13 cellular contexts compared by ENCODE assay signal in the genomic region with DNA sequence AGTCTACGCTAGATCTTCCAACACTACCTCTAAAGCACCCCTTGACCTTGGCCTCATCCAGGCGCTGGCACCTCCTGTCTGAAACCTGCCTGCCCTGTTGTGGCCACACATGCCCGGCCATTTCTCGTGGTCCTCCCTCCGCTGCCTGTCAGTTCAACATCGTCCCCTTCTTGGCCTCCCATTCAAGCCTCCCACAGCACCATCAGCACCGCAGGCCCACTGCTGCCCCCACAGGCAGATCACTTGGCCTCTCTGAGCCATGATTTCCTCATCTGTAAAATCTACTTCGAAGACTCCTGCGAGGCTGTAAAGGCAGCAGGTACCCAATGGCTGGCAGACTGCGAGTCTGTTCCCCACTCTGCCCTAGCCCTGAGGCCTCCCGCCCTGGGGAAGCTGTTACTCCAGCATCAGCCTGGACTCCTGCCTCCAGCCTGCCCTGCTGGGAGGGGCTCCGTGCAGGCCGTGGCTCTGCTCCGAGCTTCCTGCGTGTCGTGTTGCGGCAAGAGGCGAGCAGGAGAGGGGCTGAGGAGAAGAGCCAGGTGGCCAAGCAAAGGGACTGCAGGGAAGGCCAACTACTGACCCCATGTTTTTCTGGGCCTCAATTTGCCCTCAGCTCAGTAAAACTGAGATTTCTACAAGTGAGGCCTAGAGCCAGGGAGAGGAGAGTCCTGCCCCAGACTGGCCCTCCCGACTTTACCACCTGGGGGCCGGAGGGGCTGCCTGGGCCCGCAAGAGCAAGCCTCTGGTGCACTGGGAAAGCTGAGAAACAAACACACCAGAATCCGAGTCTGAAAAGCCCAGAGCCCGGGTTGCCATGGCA.
DNase-seq lines count a peak whose midpoint lies in the region; ATAC-seq and TF ChIP-seq lines count a peak whose summit lies in the region.
"Had no signal": no experiment of that assay in that cellular context is flagged by ENCODE, and none has a peak within 500 bp of the region (broad histone marks: within the 10 kb centered on the region; RNA-seq: fewer than 3 reads in every experiment).

No MANE protein-coding gene starts in this region.

- H3K9me3 Mint-ChIP-seq in H9, result no peaks in the 10 kb centered on the region
- H3K9me3 Mint-ChIP-seq: activated T-helper 1 cell treated with anti-CD3 and anti-CD28 coated beads, Interleukin-12 subunit alpha, Interleukin-12 subunit beta, Interleukin-2, Interleukin-4 antibody, amounts not matched to agents 30 ng/mL and 10 ng/mL and 1 ng/mL, durations not matched to agents 14 hours and 24 hours and 36 hours had no signal

- no peak overlapping the region for H3K9ac ChIP-seq in H9 (ENCODE audit: extremely low read depth, insufficient read length, low read length)

- H3K27me3 ChIP-seq in H9 (ENCODE audit: insufficient read depth, low read length), result no peaks in the 10 kb centered on the region
- H3K27me3 ChIP-seq: cardiac muscle cell, tibial artery had no signal

- H2BK12ac ChIP-seq in H9 (ENCODE audit: insufficient read length, low read depth, low read length), result no peak overlapping the region

- no peak overlapping the region for H3K23ac ChIP-seq in H9 (ENCODE audit: insufficient read length, low read depth, low read length)

- ATAC-seq in esophagus mucosa, result no peak

- H4K8ac ChIP-seq in H9 (replicated peaks; ENCODE audit: insufficient read length, low read depth, low read length), result no peak overlapping the region

- no peak overlapping the region for H2AK5ac ChIP-seq in H9 (ENCODE audit: insufficient read length, low read length)

- H3K4me1 Mint-ChIP-seq in H9, result peaks cover 34 to 47% of the 10 kb centered on the region in 2 experiments

- in situ Hi-C loops in astrocyte of the cerebellum (cut with HindIII; ENCODE audit: low sequenced_read_pairs), result no loop called here

- H3K4me3 Mint-ChIP-seq in H9, result no peak overlapping the region
- H3K4me3 Mint-ChIP-seq: activated T-helper 1 cell treated with anti-CD3 and anti-CD28 coated beads, Interleukin-12 subunit alpha, Interleukin-12 subunit beta, Interleukin-2, Interleukin-4 antibody, amounts not matched to agents 30 ng/mL and 10 ng/mL and 1 ng/mL, durations not matched to agents 14 hours and 24 hours and 36 hours had no signal

- no peak overlapping the region for H3K4me2 ChIP-seq in H9 (ENCODE audit: insufficient read depth, insufficient read length, low read length)

- no peak overlapping the region for H4K91ac ChIP-seq in H9 (ENCODE audit: insufficient read length, low read depth, low read length)

- no peak overlapping the region for H2AFZ ChIP-seq in H9 (ENCODE audit: low read length)

- peaks cover 0 to 3% (median 0%) of the 10 kb centered on the region in 3 experiments; a peak in 1 of 7 replicates for H3K36me3 Mint-ChIP-seq in H9 (ENCODE audit: insufficient read depth in 1 of 3, low read depth in 3 of 3)

- no peak overlapping the region for H3K27ac ChIP-seq in H9 (ENCODE audit: insufficient read length, low read depth, low read length)
- H3K27ac ChIP-seq: cardiac muscle cell, tibial artery had no signal

- no CpG with 5 or more reads among the region's 23 CpGs for WGBS in H9 (ENCODE audit: extremely low coverage, insufficient read length, low lambda C conversion rate)

- no peak overlapping the region for H3K14ac ChIP-seq in H9 (ENCODE audit: insufficient read depth, low read length)

- no peak overlapping the region for H3K4me3 ChIP-seq in astrocyte of the cerebellum (ENCODE audit: low read depth, low read length)
- H3K4me3 ChIP-seq: cardiac muscle cell, tibial artery had no signal

- no peak overlapping the region for H2BK15ac ChIP-seq in H9 (ENCODE audit: low read depth, low read length)

- no peaks in the 10 kb centered on the region for H4K20me1 ChIP-seq in H9 (ENCODE audit: control insufficient read depth, insufficient read depth, insufficient read length)

- H3K4ac ChIP-seq in H9 (ENCODE audit: low read depth, low read length), result no peak overlapping the region

- H3T11ph ChIP-seq in H9 (ENCODE audit: low read length), result no peak overlapping the region

- peaks cover 1% of the 10 kb centered on the region; the same call in 1 of the 2 replicates for H3K27me3 Mint-ChIP-seq in H9 (ENCODE audit: low read depth)

- peak; percentile 30; the same call in 1 of the 3 replicates for TF ChIP-seq CTCF in H9 (conservative IDR thresholded peaks at IDR 0.05)
- TF ChIP-seq CTCF in astrocyte of the cerebellum (IDR thresholded peaks at IDR 0.05; ENCODE audit: low read depth, low read length, missing control alignments), result peak; percentile 13

- H2BK5ac ChIP-seq in H9 (ENCODE audit: insufficient read length, low read length), result no peak overlapping the region

- peak overlapping the region in 2 of 3 experiments; percentile 42 to 57; a peak in 3 of 7 replicates for H3K27ac Mint-ChIP-seq in H9
- H3K27ac Mint-ChIP-seq: activated T-helper 1 cell treated with anti-CD3 and anti-CD28 coated beads, Interleukin-12 subunit alpha, Interleukin-12 subunit beta, Interleukin-2, Interleukin-4 antibody, amounts not matched to agents 30 ng/mL and 10 ng/mL and 1 ng/mL, durations not matched to agents 14 hours and 24 hours and 36 hours had no signal

- DNase-seq in H9, result peak; percentile 62
- no peak for DNase-seq in astrocyte of the cerebellum (ENCODE audit: low read depth)
- DNase-seq in inferior parietal cortex (ENCODE audit: extremely low spot score), result peak; percentile 65
- DNase-seq in superior temporal gyrus (ENCODE audit: extremely low spot score), result peak; percentile 75
- no peak for DNase-seq in stimulated activated CD4-positive, alpha-beta T cell treated with anti-CD3 and anti-CD28 coated beads, Interleukin-2, amount 100 ng/mL, for 48 hours
- DNase-seq in activated CD4-positive, alpha-beta T cell treated with anti-CD3 and anti-CD28 coated beads, Interleukin-2, amount 50 U/mL, for 1 hour, result no peak
- DNase-seq: activated CD4-positive, CD25-positive, alpha-beta regulatory T cell; DMS53; SIG-M5 had no signal

- no peak overlapping the region for H3K56ac ChIP-seq in H9 (ENCODE audit: insufficient read length, low read depth, low read length)

- H3K79me1 ChIP-seq in H9 (ENCODE audit: insufficient read depth, low read depth, low read length, poor library complexity, severe bottlenecking), result no peaks in the 10 kb centered on the region

- H2BK120ac ChIP-seq in H9 (ENCODE audit: low read depth, low read length, poor library complexity, severe bottlenecking), result no peak overlapping the region

- H4K5ac ChIP-seq in H9 (ENCODE audit: insufficient read length, low read depth, low read length), result no peak overlapping the region

- H3K79me2 ChIP-seq in H9 (ENCODE audit: insufficient read depth, low read length), result no peaks in the 10 kb centered on the region

- H3K4me1 ChIP-seq in H9 (ENCODE audit: insufficient read depth, low read length), result no peaks in the 10 kb centered on the region

- H2BK20ac ChIP-seq in H9 (ENCODE audit: low read depth, low read length, poor library complexity, severe bottlenecking), result no peak overlapping the region

- peak overlapping the region; percentile 5 for H3K18ac ChIP-seq in H9 (ENCODE audit: insufficient read length, low read depth, low read length)

- no peaks in the 10 kb centered on the region for H3K9me3 ChIP-seq in H9 (ENCODE audit: control insufficient read depth, low read depth, low read length)
- H3K9me3 ChIP-seq: tibial artery had no signal

- no peaks in the 10 kb centered on the region for H3K23me2 ChIP-seq in H9 (ENCODE audit: insufficient read length, low read depth, low read length, poor library complexity, severe bottlenecking)

Comparison
In these comparisons a context has a peak if more than half of its experiments do, and no peak if none do; other contexts are left out.
1. DNase-seq: peak in H9 (single experiment), inferior parietal cortex (single experiment) and superior temporal gyrus (single experiment); none in astrocyte of the cerebellum (single experiment), stimulated activated CD4-positive, alpha-beta T cell treated with anti-CD3 and anti-CD28 coated beads, Interleukin-2, amount 100 ng/mL, for 48 hours (0 of 2) and activated CD4-positive, alpha-beta T cell treated with anti-CD3 and anti-CD28 coated beads, Interleukin-2, amount 50 U/mL, for 1 hour (single experiment).